ENCODE assay signal across 8 cellular contexts in genomic region chr22:38506118-38506962, GRCh38. TPM values are rescaled to one million over a fixed set of nuclear protein-coding genes. Genes with fewer than 3 reads are reported as not detected.
DNase-seq lines count a peak whose midpoint lies in the region; ATAC-seq, FAIRE-seq and TF ChIP-seq lines count a peak whose summit lies in the region.

TSS of gene DDX17 (minus strand) at chr22:38506311.

- peak; percentile 65 for DNase-seq in GM12892 (ENCODE audit: insufficient read length)
- DNase-seq in NCI-H146 (lab: John Stamatoyannopoulos, UW): peak; percentile 90
- peak; percentile 81 to 98 (median 87) for DNase-seq in T-helper 1 cell
- DNase-seq in adrenal gland: peak; percentile 93 to 99 (median 96)
- DNase-seq in heart left ventricle: peak; percentile 94 to 95 (median 94)
- peak; percentile 98 for DNase-seq in pons (ENCODE audit: low spot score)
- peak; percentile 95 for DNase-seq in type B pancreatic cell (ENCODE audit: extremely low spot score, unreplicated experiment)

- H3K27ac ChIP-seq in adrenal gland (peak within 1 kb of the TSS; percentile 96 to 100 (median 99)), heart left ventricle (peak within 1 kb of the TSS; percentile 98 to 100 (median 100))

- H3K4me1 ChIP-seq in adrenal gland (replicated peaks in 1 of 2) (peaks cover 19 to 36% of the 10 kb centered on the region in 2 donors), heart left ventricle (peaks cover 5 to 44% (median 34%) of the 10 kb centered on the region in 12 donors)

- H3K9me3 ChIP-seq in adrenal gland (replicated peaks in 1 of 3) (no peaks in the 10 kb centered on the region), heart left ventricle (no peaks in the 10 kb centered on the region)

- WGBS in adrenal gland, 4 donors: 0 to 1% (median 0%) methylated on average over 43 to 83 of the region's 83 CpGs
- 0 to 1% (median 0%) methylated on average over 56 to 83 of the region's 83 CpGs for WGBS in heart left ventricle, 4 donors

- peak within 1 kb of the TSS; percentile 99 for H3K4me3 Mint-ChIP-seq in type B pancreatic cell

- TF ChIP-seq CTCF in adrenal gland (IDR thresholded peaks at IDR 0.05) (peak in 3 of 6 experiments; percentile 1 to 40 (median 8)), heart left ventricle (IDR thresholded peaks at IDR 0.05) (peak in 1 of 12 donors; percentile 28), type B pancreatic cell (conservative IDR thresholded peaks at IDR 0.05) (no peak)

- TF ChIP-seq POLR2A in GM12892 (IDR thresholded peaks at IDR 0.05; ENCODE audit: low read depth, low read length) (peak; percentile 66), adrenal gland (IDR thresholded peaks at IDR 0.05) (peak; percentile 43 to 67), heart left ventricle (IDR thresholded peaks at IDR 0.05) (peak; percentile 9 to 53)

- no peaks in the 10 kb centered on the region for H3K27me3 ChIP-seq in adrenal gland
- no peaks in the 10 kb centered on the region for H3K27me3 ChIP-seq in heart left ventricle

- peak within 1 kb of the TSS; percentile 19 to 83 (median 74) for H3K4me3 ChIP-seq in adrenal gland
- H3K4me3 ChIP-seq in heart left ventricle: peak within 1 kb of the TSS; percentile 67 to 95 (median 91)

- peak; percentile 97 for FAIRE-seq in GM12892 (lab: Jason Lieb, UNC)

- H3K9me3 Mint-ChIP-seq in type B pancreatic cell: peaks cover 4% of the 10 kb centered on the region

- H3K27ac Mint-ChIP-seq in type B pancreatic cell: peak within 1 kb of the TSS; percentile 100

- H3K4me1 Mint-ChIP-seq in type B pancreatic cell (ENCODE audit: unreplicated experiment): peaks cover 30% of the 10 kb centered on the region

- peak; percentile 82 for ATAC-seq in HG02852 (IDR thresholded peaks at IDR 0.05; ENCODE audit: unreplicated experiment)
- ATAC-seq in heart left ventricle: peak; percentile 82 to 91 (median 86)

- peaks cover 7% of the 10 kb centered on the region for H3K27me3 Mint-ChIP-seq in type B pancreatic cell

- H3K36me3 ChIP-seq in adrenal gland (replicated peaks in 1 of 2): peaks cover 0 to 16% of the 10 kb centered on the region in 2 donors
- H3K36me3 ChIP-seq in heart left ventricle: peaks cover 0 to 35% (median 20%) of the 10 kb centered on the region in 9 donors

- peaks cover 43% of the 10 kb centered on the region for H3K36me3 Mint-ChIP-seq in type B pancreatic cell

- intact Hi-C loops in adrenal gland (cut with DNase I): no loop called here
- intact Hi-C loops in heart left ventricle (cut with DNase I): loop anchor here in 7 of 10 donors (1.0 to 10.0 kb wide), 12 partner anchors 39 to 452 kb away; partner anchors contain the start of genes TOMM22 (in 3 of the 7), DMC1 (in 2 of the 7), KDELR3 (in 1 of the 7) and PICK1 (in 1 of the 7)

RNA-seq across cellular contexts. Expression of gene DDX17, which starts in this region (rescaled TPM):
- 218 TPM for polyA plus RNA-seq in GM12892 (2012; ENCODE audit: missing spikeins)
- total RNA-seq in adrenal gland: 100 to 1,000 TPM; 218 to 668 (median 474) TPM
- polyA plus RNA-seq in adrenal gland: 100 to 1,000 TPM; 184 to 342 (median 203) TPM
- 100 to 1,000 TPM; 149 to 202 (median 170) TPM for total RNA-seq in heart left ventricle
- 100 to 1,000 TPM; 133 to 153 TPM for polyA plus RNA-seq in heart left ventricle
- 377 and 531 TPM in 2 replicates for total RNA-seq in type B pancreatic cell (ENCODE audit: low replicate concordance)

Comparison
In these comparisons a context has a peak if more than half of its experiments do, and no peak if none do; other contexts are left out.
1. Peak in every context shown above with its lines: DNase-seq, ATAC-seq, H3K4me3 ChIP-seq and H3K27ac ChIP-seq.
2. intact Hi-C loops: an anchor here in heart left ventricle (1.0 to 10.0 kb wide); none called in adrenal gland.